ENCODE assay signal across 22 cellular contexts in genomic region chr13:66546534-66547379, GRCh38.
DNase-seq lines count a peak whose midpoint lies in the region; ATAC-seq, FAIRE-seq and TF ChIP-seq lines count a peak whose summit lies in the region.
"Had no signal": no experiment of that assay in that cellular context is flagged by ENCODE, and none has a peak within 500 bp of the region (broad histone marks: within the 10 kb centered on the region; RNA-seq: fewer than 3 reads in every experiment).

No MANE protein-coding gene starts in this region.

- no peaks in the 10 kb centered on the region for H3K4me1 Mint-ChIP-seq in immature natural killer cell
- H3K4me1 Mint-ChIP-seq in effector memory CD8-positive, alpha-beta T cell (ENCODE audit: low read depth in 2 of 2): no peaks in the 10 kb centered on the region
- H3K4me1 Mint-ChIP-seq: activated B cell treated with CpG ODN at 0.5 μM for 24 hours; activated naive CD8-positive, alpha-beta T cell treated with anti-CD3 and anti-CD28 coated beads, Interleukin-2, amount 10 ng/mL, durations not matched to agents 7 days and 5 days had no signal

- H3K9me3 ChIP-seq in RWPE2 (ENCODE audit: severe bottlenecking): no peaks in the 10 kb centered on the region
- H3K9me3 ChIP-seq: lower lobe of right lung, suprapubic skin, vagina had no signal

- no peak overlapping the region for H3K4me3 ChIP-seq in RWPE2 (ENCODE audit: severe bottlenecking)
- H3K4me3 ChIP-seq in bronchial epithelial cell (ENCODE audit: low read depth, low read length): no peak overlapping the region
- H3K4me3 ChIP-seq: lower lobe of right lung, suprapubic skin, vagina had no signal

- no peaks in the 10 kb centered on the region for H3K36me3 Mint-ChIP-seq in immature natural killer cell
- H3K36me3 Mint-ChIP-seq in effector memory CD8-positive, alpha-beta T cell (ENCODE audit: insufficient read depth): no peaks in the 10 kb centered on the region
- H3K36me3 Mint-ChIP-seq: activated naive CD8-positive, alpha-beta T cell treated with anti-CD3 and anti-CD28 coated beads, Interleukin-2, amount 10 ng/mL, durations not matched to agents 7 days and 5 days had no signal

- 0 out of 3 replicates have a peak, but pooled peaks have one; percentile 53 for ATAC-seq in RWPE2 (ENCODE audit: low read depth)
- no peak for ATAC-seq in effector memory CD8-positive, alpha-beta T cell (replicated peaks)
- ATAC-seq: lower lobe of right lung had no signal

- H3K27me3 Mint-ChIP-seq in immature natural killer cell (ENCODE audit: low read depth in 3 of 3): no peaks in the 10 kb centered on the region
- no peaks in the 10 kb centered on the region for H3K27me3 Mint-ChIP-seq in effector memory CD8-positive, alpha-beta T cell
- H3K27me3 Mint-ChIP-seq: activated B cell treated with CpG ODN at 0.5 μM for 24 hours; activated naive CD8-positive, alpha-beta T cell treated with anti-CD3 and anti-CD28 coated beads, Interleukin-2, amount 10 ng/mL, durations not matched to agents 7 days and 5 days; CD4-positive, alpha-beta T cell had no signal

- TF ChIP-seq CTCF in RWPE2 (IDR thresholded peaks at IDR 0.05; ENCODE audit: poor library complexity, severe bottlenecking) (no peak), bronchial epithelial cell (IDR thresholded peaks at IDR 0.05; ENCODE audit: insufficient read depth, low read length, severe bottlenecking) (no peak)

- DNase-seq in ELR (ENCODE audit: low read depth) (peak; percentile 62), RWPE2 (ENCODE audit: low spot score) (no peak), bronchial epithelial cell (ENCODE audit: low read depth) (peak; percentile 27), kidney glomerular epithelial cell (lab: John Stamatoyannopoulos, UW) (peak; percentile 43), immature natural killer cell (no peak), HT-29 (ENCODE audit: low spot score) (no peak), NCI-H2081 (lab: John Stamatoyannopoulos, UW) (no peak)
- DNase-seq in effector memory CD8-positive, alpha-beta T cell: no peak
- DNase-seq: activated B cell treated with CpG ODN at 0.5 μM for 24 hours; activated CD4-positive, alpha-beta T cell treated with anti-CD3 and anti-CD28 coated beads, Interleukin-2, amount 50 U/mL, for 48 hours; activated naive CD8-positive, alpha-beta T cell treated with anti-CD3 and anti-CD28 coated beads, Interleukin-2, amount 10 ng/mL, durations not matched to agents 7 days and 5 days; CD4-positive, alpha-beta T cell; hypothalamus; lower lobe of right lung; NCI-H1436; NCI-H2171 treated with DMSO at 0.1 percent for 48 hours; NCI-H526; T-helper 9 cell had no signal

- H3K27ac ChIP-seq in RWPE2 (ENCODE audit: poor library complexity, severe bottlenecking): no peak overlapping the region
- H3K27ac ChIP-seq: lower lobe of right lung, RWPE1, suprapubic skin, vagina had no signal

- H3K27ac Mint-ChIP-seq in immature natural killer cell: no peak overlapping the region
- H3K27ac Mint-ChIP-seq in effector memory CD8-positive, alpha-beta T cell: no peak overlapping the region
- H3K27ac Mint-ChIP-seq: activated B cell treated with CpG ODN at 0.5 μM for 24 hours; activated naive CD8-positive, alpha-beta T cell treated with anti-CD3 and anti-CD28 coated beads, Interleukin-2, amount 10 ng/mL, durations not matched to agents 7 days and 5 days; CD4-positive, alpha-beta T cell had no signal

- no peak overlapping the region for H3K4me3 Mint-ChIP-seq in immature natural killer cell
- no peak overlapping the region for H3K4me3 Mint-ChIP-seq in effector memory CD8-positive, alpha-beta T cell
- H3K4me3 Mint-ChIP-seq: activated B cell treated with CpG ODN at 0.5 μM for 24 hours; activated naive CD8-positive, alpha-beta T cell treated with anti-CD3 and anti-CD28 coated beads, Interleukin-2, amount 10 ng/mL, durations not matched to agents 7 days and 5 days; CD4-positive, alpha-beta T cell had no signal

- no peaks in the 10 kb centered on the region for H3K4me1 ChIP-seq in RWPE2 (ENCODE audit: insufficient read depth, poor library complexity, severe bottlenecking)
- H3K4me1 ChIP-seq: lower lobe of right lung, suprapubic skin, vagina had no signal

- H3K27me3 ChIP-seq in RWPE2 (ENCODE audit: insufficient read depth, poor library complexity, severe bottlenecking) (no peaks in the 10 kb centered on the region), bronchial epithelial cell (ENCODE audit: control insufficient read depth, insufficient read depth, low read length) (no peaks in the 10 kb centered on the region)
- H3K27me3 ChIP-seq: suprapubic skin, vagina had no signal

- no peaks in the 10 kb centered on the region for H3K36me3 ChIP-seq in RWPE2 (ENCODE audit: low read depth)
- H3K36me3 ChIP-seq in bronchial epithelial cell (ENCODE audit: control insufficient read depth, insufficient read depth, low read length): no peaks in the 10 kb centered on the region
- H3K36me3 ChIP-seq: lower lobe of right lung, suprapubic skin, vagina had no signal

- FAIRE-seq in bronchial epithelial cell (lab: Jason Lieb, UNC): no peak
- FAIRE-seq: keratinocyte had no signal

- H3K9me3 Mint-ChIP-seq in immature natural killer cell: peaks cover 0 to 14% (median 0%) of the 10 kb centered on the region in 6 donors
- H3K9me3 Mint-ChIP-seq in effector memory CD8-positive, alpha-beta T cell: peaks cover 0 to 4% of the 10 kb centered on the region in 2 donors
- H3K9me3 Mint-ChIP-seq: activated B cell treated with CpG ODN at 0.5 μM for 24 hours; activated naive CD8-positive, alpha-beta T cell treated with anti-CD3 and anti-CD28 coated beads, Interleukin-2, amount 10 ng/mL, durations not matched to agents 7 days and 5 days; CD4-positive, alpha-beta T cell had no signal

Comparison
In these comparisons a context has a peak if more than half of its experiments do, and no peak if none do; other contexts are left out.
1. DNase-seq: peak in ELR (single experiment), bronchial epithelial cell (single experiment) and kidney glomerular epithelial cell (single experiment); none in RWPE2 (single experiment), immature natural killer cell (0 of 3), HT-29 (single experiment), effector memory CD8-positive, alpha-beta T cell (0 of 3) and NCI-H2081 (0 of 2).